17 cellular contexts compared by ENCODE assay signal in the genomic region with DNA sequence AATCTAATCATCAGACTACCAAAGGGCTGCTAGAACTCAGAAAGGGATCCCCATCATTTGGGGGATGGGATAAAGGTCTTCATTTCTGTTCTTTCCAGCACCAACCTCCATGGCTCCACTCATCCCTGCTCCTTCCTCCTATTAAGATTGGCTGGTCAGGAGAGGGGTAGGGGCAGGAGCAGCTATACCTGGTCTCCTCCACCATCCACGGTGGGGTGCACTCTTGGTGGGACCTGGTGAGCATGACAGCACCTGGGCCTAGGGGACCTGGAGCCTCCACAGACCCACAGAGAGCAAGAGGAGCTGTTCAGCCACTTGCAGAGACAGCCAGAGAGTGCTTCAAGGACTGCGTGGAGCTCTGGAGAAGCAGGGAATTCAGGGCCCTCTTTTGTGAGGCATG. TPM values are rescaled to one million over a fixed set of nuclear protein-coding genes. Genes with fewer than 3 reads are reported as not detected.
A peak's percentile ranks its signal among the peaks of the same experiment; 100 is the strongest.
DNase-seq lines count a peak whose midpoint lies in the region; ATAC-seq and TF ChIP-seq lines count a peak whose summit lies in the region.
"Had no signal": no experiment of that assay in that cellular context is flagged by ENCODE, and none has a peak within 500 bp of the region (broad histone marks: within the 10 kb centered on the region; RNA-seq: fewer than 3 reads in every experiment).

No MANE protein-coding gene starts in this region.

- no peak overlapping the region for H3K9ac ChIP-seq in PC-3 (ENCODE audit: low read length)
- H3K9ac ChIP-seq: BLaER1 treated with 17β-estradiol and CSF1 and Interleukin-3, amounts not matched to agents 10 nM and 100 nM had no signal

- peak; percentile 16 for DNase-seq in activated T-cell treated with anti-CD3 and anti-CD28 coated beads, Interleukin-2, amount 50 U/mL, for 1 hour
- DNase-seq in activated T-cell treated with anti-CD3 and anti-CD28 coated beads, Interleukin-2, amount 50 U/mL, for 4 hours: no peak
- DNase-seq in GM20000 (ENCODE audit: low spot score) (peak; percentile 2), PC-3 (no peak), islet precursor cell (peak; percentile 35), immature natural killer cell (no peak), SIG-M5 treated with dmso at 0.1 percent for 504 hours (lab: John Stamatoyannopoulos, UW; ENCODE audit: unreplicated experiment) (no peak), RKO (ENCODE audit: low spot score) (no peak)
- DNase-seq: ACHN; CD4-positive, CD25-positive, alpha-beta regulatory T cell; DMS53; GF-D8; HCEC 1CT had no signal

- intact Hi-C loops in PC-3 (cut with micrococcal nuclease): no loop called here

- no peaks in the 10 kb centered on the region for H3K36me3 ChIP-seq in PC-3 (ENCODE audit: low read depth, low read length)
- H3K36me3 ChIP-seq: BLaER1 treated with 17β-estradiol and CSF1 and Interleukin-3, amounts not matched to agents 10 nM and 100 nM had no signal

- H3K4me1 ChIP-seq in PC-3 (ENCODE audit: insufficient read depth, low read length): peaks cover 18% of the 10 kb centered on the region; the same call in 1 of the 2 replicates

- H3K4me3 ChIP-seq in PC-3 (ENCODE audit: low read length): no peak overlapping the region
- H3K4me3 ChIP-seq: BLaER1 treated with 17β-estradiol and CSF1 and Interleukin-3, amounts not matched to agents 10 nM and 100 nM had no signal

- no peak overlapping the region for H3K27ac Mint-ChIP-seq in immature natural killer cell
- H3K27ac Mint-ChIP-seq: CD4-positive, CD25-positive, alpha-beta regulatory T cell; HFFc6 had no signal

- no peak for ATAC-seq in activated T-cell treated with anti-CD3 and anti-CD28 coated beads, Interleukin-2, amount 50 U/mL, for 4 hours
- ATAC-seq in PC-3: no peak

- no peaks in the 10 kb centered on the region for H4K20me1 ChIP-seq in PC-3 (ENCODE audit: low read length)

- BruUV-seq in PC-3 (replicated peaks; lab: Mats Ljungman, UMichigan): no TSS peak

- no peak for TF ChIP-seq CTCF in GM20000 (IDR thresholded peaks at IDR 0.05; ENCODE audit: extremely low read depth, missing control alignments)
- no peak for TF ChIP-seq CTCF in PC-3 (conservative IDR thresholded peaks at IDR 0.05; ENCODE audit: low read depth, low read length)

- no peaks in the 10 kb centered on the region for H3K79me2 ChIP-seq in PC-3 (ENCODE audit: low read length)

- H3K27ac ChIP-seq in PC-3 (ENCODE audit: low read length): no peak overlapping the region
- H3K27ac ChIP-seq: BLaER1 treated with 17β-estradiol and CSF1 and Interleukin-3, amounts not matched to agents 10 nM and 100 nM; HL-60 had no signal

- H3K4me3 Mint-ChIP-seq in activated T-cell treated with anti-CD3 and anti-CD28 coated beads, Interleukin-2, amount 50 U/mL, for 4 hours: no peak overlapping the region
- no peak overlapping the region for H3K4me3 Mint-ChIP-seq in immature natural killer cell
- H3K4me3 Mint-ChIP-seq: CD4-positive, CD25-positive, alpha-beta regulatory T cell; HFFc6 had no signal

- POLR2A ChIA-PET in PC-3 (lab: Charles Lee; ENCODE audit: unreplicated experiment): no interaction called here

- H3K27me3 ChIP-seq in PC-3 (ENCODE audit: low read length): no peaks in the 10 kb centered on the region

- no peaks in the 10 kb centered on the region for H3K36me3 Mint-ChIP-seq in activated T-cell treated with anti-CD3 and anti-CD28 coated beads, Interleukin-2, amount 50 U/mL, for 4 hours (ENCODE audit: insufficient read depth)
- H3K36me3 Mint-ChIP-seq in immature natural killer cell: no peaks in the 10 kb centered on the region
- H3K36me3 Mint-ChIP-seq: CD4-positive, CD25-positive, alpha-beta regulatory T cell had no signal

- H3K9me3 Mint-ChIP-seq in activated T-cell treated with anti-CD3 and anti-CD28 coated beads, Interleukin-2, amount 50 U/mL, for 4 hours: no peaks in the 10 kb centered on the region
- H3K9me3 Mint-ChIP-seq in immature natural killer cell: no peaks in the 10 kb centered on the region
- H3K9me3 Mint-ChIP-seq: HFFc6 had no signal

- peak overlapping the region; percentile 26 for H3K4me2 ChIP-seq in PC-3 (ENCODE audit: low read length)
- H3K4me2 ChIP-seq: BLaER1 treated with 17β-estradiol and CSF1 and Interleukin-3, amounts not matched to agents 10 nM and 100 nM had no signal

- H3K9me2 ChIP-seq in PC-3 (replicated peaks; ENCODE audit: low read length): no peaks in the 10 kb centered on the region

- H3K9me3 ChIP-seq in PC-3 (ENCODE audit: low read length): no peaks in the 10 kb centered on the region

- H3K27me3 Mint-ChIP-seq in activated T-cell treated with anti-CD3 and anti-CD28 coated beads, Interleukin-2, amount 50 U/mL, for 4 hours (ENCODE audit: low read depth): peaks cover 86% of the 10 kb centered on the region
- peaks cover 29 to 54% (median 31%) of the 10 kb centered on the region in 3 donors for H3K27me3 Mint-ChIP-seq in immature natural killer cell (ENCODE audit: low read depth in 3 of 3)

- CTCF ChIA-PET in PC-3 (lab: Charles Lee): interaction anchor here (0.7 kb wide), 1 partner anchor 53 kb away, joined by 8 read pairs; no protein-coding TSS in a partner anchor

- peaks cover 21% of the 10 kb centered on the region for H3K4me1 Mint-ChIP-seq in activated T-cell treated with anti-CD3 and anti-CD28 coated beads, Interleukin-2, amount 50 U/mL, for 4 hours (ENCODE audit: low read depth)
- peaks cover 10 to 21% of the 10 kb centered on the region in 2 donors for H3K4me1 Mint-ChIP-seq in immature natural killer cell

- H2AFZ ChIP-seq in PC-3 (ENCODE audit: low read length): no peak overlapping the region

- H3F3A ChIP-seq in PC-3 (ENCODE audit: low read length, unreplicated experiment): no peaks in the 10 kb centered on the region

RNA-seq across cellular contexts. Expression of gene ULBP2, which starts 6.1 kb away (rescaled TPM):
- under 1 TPM; 0.43 to 0.87 (median 0.51) TPM for total RNA-seq in activated T-cell treated with anti-CD3 and anti-CD28 coated beads, Interleukin-2, amount 50 U/mL, for 4 hours
- total RNA-seq in PC-3 (2014; rRNA removed): 5.8 and 8.1 TPM in 2 replicates
- under 1 TPM in 2 of 3 donors, not detected in 1; 0.83 to 0.88 TPM for polyA plus RNA-seq in immature natural killer cell

RNA-seq across cellular contexts. Expression of gene RAET1G, which starts 12.7 kb away (rescaled TPM):
- not detected for total RNA-seq in activated T-cell treated with anti-CD3 and anti-CD28 coated beads, Interleukin-2, amount 50 U/mL, for 4 hours
- 1.5 and 2.0 TPM in 2 replicates for total RNA-seq in PC-3 (2014; rRNA removed)
- polyA plus RNA-seq in immature natural killer cell: not detected
- total RNA-seq: H4 had no signal
- polyA plus RNA-seq: CD4-positive, CD25-positive, alpha-beta regulatory T cell had no signal

RNA-seq across cellular contexts. Expression of gene ULBP1, which starts 28.1 kb away (rescaled TPM):
- total RNA-seq in activated T-cell treated with anti-CD3 and anti-CD28 coated beads, Interleukin-2, amount 50 U/mL, for 4 hours: 1 to 10 TPM in 2 of 3 donors, under 1 TPM in 1; 0.83 to 1.3 (median 1.2) TPM
- total RNA-seq in PC-3 (2014; rRNA removed): 0.86 and 0.87 TPM in 2 replicates
- polyA plus RNA-seq in immature natural killer cell: not detected
- polyA plus RNA-seq: CD4-positive, CD25-positive, alpha-beta regulatory T cell had no signal

RNA-seq across cellular contexts. Expression of gene RAET1E, which starts 37.8 kb away (rescaled TPM):
- total RNA-seq in activated T-cell treated with anti-CD3 and anti-CD28 coated beads, Interleukin-2, amount 50 U/mL, for 4 hours: not detected
- 0.40 and 1.7 TPM in 2 replicates for total RNA-seq in PC-3 (2014; rRNA removed)
- polyA plus RNA-seq in immature natural killer cell: not detected
- total RNA-seq: CD4-positive, CD25-positive, alpha-beta regulatory T cell; H4 had no signal
- polyA plus RNA-seq: CD4-positive, CD25-positive, alpha-beta regulatory T cell had no signal

Comparison
In these comparisons a context has a peak if more than half of its experiments do, and no peak if none do; other contexts are left out.
1. DNase-seq: peak in activated T-cell treated with anti-CD3 and anti-CD28 coated beads, Interleukin-2, amount 50 U/mL, for 1 hour (single experiment), GM20000 (single experiment) and islet precursor cell (single experiment); none in activated T-cell treated with anti-CD3 and anti-CD28 coated beads, Interleukin-2, amount 50 U/mL, for 4 hours (single experiment), PC-3 (single experiment), immature natural killer cell (0 of 3), SIG-M5 treated with dmso at 0.1 percent for 504 hours (single experiment) and RKO (single experiment).